Comparison of ENCODE assay signal across 13 cellular contexts in the genomic region with DNA sequence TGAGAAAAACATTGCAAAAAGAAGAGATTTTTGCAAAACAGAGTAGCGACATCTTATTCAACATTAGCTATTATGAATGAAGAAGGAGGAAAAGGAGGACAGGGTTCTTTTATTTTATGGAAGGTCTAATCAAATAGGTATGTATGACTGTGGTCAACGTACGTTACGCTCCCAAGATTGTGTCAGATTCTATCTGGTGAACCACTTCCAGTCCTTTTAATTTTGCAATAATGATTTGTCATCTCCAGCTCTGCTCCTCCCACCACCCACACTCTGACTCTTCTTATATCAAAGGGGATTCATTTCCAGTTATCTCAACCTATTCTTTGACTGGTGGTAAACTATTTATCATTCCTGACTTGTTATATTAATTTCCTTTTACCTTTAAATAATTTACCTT.
DNase-seq lines count a peak whose midpoint lies in the region; FAIRE-seq and TF ChIP-seq lines count a peak whose summit lies in the region.
"Had no signal": no experiment of that assay in that cellular context is flagged by ENCODE, and none has a peak within 500 bp of the region (broad histone marks: within the 10 kb centered on the region; RNA-seq: fewer than 3 reads in every experiment).

No MANE protein-coding gene starts in this region.

- no peak overlapping the region for H3K27ac ChIP-seq in SK-N-SH (ENCODE audit: low read depth in 2 of 2, low read length in 1 of 2)
- H3K27ac ChIP-seq in small intestine (ENCODE audit: low read depth in 1 of 2, low read length in 1 of 2): no peak overlapping the region

- H3K27me3 ChIP-seq in SK-N-SH (ENCODE audit: insufficient read depth) (no peaks in the 10 kb centered on the region), small intestine (ENCODE audit: control insufficient read depth in 2 of 2, insufficient read depth in 2 of 2, low read length in 2 of 2) (no peaks in the 10 kb centered on the region)

- no peaks in the 10 kb centered on the region for H3F3A ChIP-seq in SK-N-SH (replicated peaks; ENCODE audit: insufficient read depth)

- H3K9me3 ChIP-seq in SK-N-SH (no peaks in the 10 kb centered on the region), small intestine (ENCODE audit: control insufficient read depth, low read depth) (no peaks in the 10 kb centered on the region)

- no peak overlapping the region for H3K9ac ChIP-seq in SK-N-SH

- 79% methylated on average over 4 of the region's 4 CpGs for WGBS in SK-N-SH (ENCODE audit: low lambda C conversion rate)
- 80 to 90% (median 88%) methylated on average over 4 of the region's 4 CpGs for WGBS in small intestine, 3 donors

- H2AFZ ChIP-seq in SK-N-SH (ENCODE audit: low read depth): no peak overlapping the region

- CTCF ChIA-PET in SK-N-SH (lab: Yijun Ruan, JAX): interaction anchor here (0.6 to 1.3 kb wide), 7 partner anchors 12 to 1690 kb away, joined by 3 to 4 read pairs (median 3); no protein-coding TSS in a partner anchor

- H3K79me2 ChIP-seq in SK-N-SH (ENCODE audit: insufficient read depth): no peaks in the 10 kb centered on the region

- no peak overlapping the region for H3K4me3 ChIP-seq in AG10803 (ENCODE audit: low read length)
- no peak overlapping the region for H3K4me3 ChIP-seq in SK-N-SH (ENCODE audit: low read depth in 2 of 2, low read length in 1 of 2)
- H3K4me3 ChIP-seq in small intestine (ENCODE audit: low read depth in 1 of 2, low read length in 2 of 2): no peak overlapping the region

- H3K4me2 ChIP-seq in SK-N-SH: no peak overlapping the region

- H3K4me1 ChIP-seq in SK-N-SH (ENCODE audit: control insufficient read depth in 1 of 2, insufficient read depth in 2 of 2, low read depth in 1 of 2, low read length in 1 of 2) (no peaks in the 10 kb centered on the region; a peak in 2 of 4 replicates), small intestine (ENCODE audit: control insufficient read depth in 2 of 2, insufficient read depth in 1 of 2, low read depth in 1 of 2, low read length in 1 of 2) (no peaks in the 10 kb centered on the region)

- DNase-seq in AG10803 (ENCODE audit: low read depth) (peak; percentile 50), M059J (ENCODE audit: low read depth) (peak; percentile 46), amniotic epithelial cell (ENCODE audit: low read depth) (peak; percentile 96), hepatic stellate cell (ENCODE audit: low spot score) (peak; percentile 4), SK-N-SH (no peak), small intestine (no peak), LoVo (ENCODE audit: low spot score) (no peak), NCI-H2171 (lab: John Stamatoyannopoulos, UW) (no peak)
- DNase-seq: activated CD4-positive, CD25-positive, alpha-beta regulatory T cell treated with anti-CD3 and anti-CD28 coated beads, Interleukin-2, amount 50 U/mL, for 72 hours; cortex of kidney; NCI-H1092 treated with DMSO at 0.1 percent for 48 hours; nucleus accumbens had no signal

- H3K36me3 ChIP-seq in SK-N-SH (replicated peaks in 1 of 2; ENCODE audit: control insufficient read depth in 1 of 2, insufficient read depth in 2 of 2, low read length in 1 of 2) (no peaks in the 10 kb centered on the region), small intestine (ENCODE audit: control insufficient read depth in 2 of 2, insufficient read depth in 2 of 2, low read length in 2 of 2) (peaks cover 0 to 2% of the 10 kb centered on the region in 2 donors)

- FAIRE-seq in small intestine (lab: Jason Lieb, UNC): no peak
- FAIRE-seq: HTR-8/SVneo had no signal

- no peaks in the 10 kb centered on the region for H4K20me1 ChIP-seq in SK-N-SH (ENCODE audit: insufficient read depth)

- TF ChIP-seq CTCF in AG10803 (conservative IDR thresholded peaks at IDR 0.05; ENCODE audit: low read length) (no peak), SK-N-SH (IDR thresholded peaks at IDR 0.05) (no peak)

- TF ChIP-seq RAD21 in SK-N-SH (IDR thresholded peaks at IDR 0.05; ENCODE audit: low read length): no peak

- POLR2A ChIA-PET in SK-N-SH (lab: Yijun Ruan, JAX): no interaction called here

- TF ChIP-seq EP300 in SK-N-SH (IDR thresholded peaks at IDR 0.05; ENCODE audit: borderline replicate concordance in 1 of 2, low read depth in 1 of 2, low read length in 1 of 2): no peak

- no peaks in the 10 kb centered on the region for H3K9me2 ChIP-seq in SK-N-SH

TF ChIP-seq in SK-N-SH, 30 proteins besides CTCF, POLR2A, EP300 and RAD21:
- no peak for TF ChIP-seq FOSL2 (IDR thresholded peaks at IDR 0.05; ENCODE audit: borderline replicate concordance, low read depth)
- TF ChIP-seq NFIC (IDR thresholded peaks at IDR 0.05; ENCODE audit: borderline replicate concordance): no peak
- no peak for TF ChIP-seq NRF1 (IDR thresholded peaks at IDR 0.05; ENCODE audit: low read depth, low read length)
- no peak for TF ChIP-seq ELF1 (IDR thresholded peaks at IDR 0.05)
- TF ChIP-seq RXRA (IDR thresholded peaks at IDR 0.05; ENCODE audit: borderline replicate concordance, low read depth): no peak
- TF ChIP-seq RCOR1 (IDR thresholded peaks at IDR 0.05; ENCODE audit: low read length): no peak
- no peak for TF ChIP-seq GATA2 (CRISPR knock-in tag; IDR thresholded peaks at IDR 0.05)
TF ChIP-seq in SK-N-SH: peak in this region for 0.

Comparison
In these comparisons a context has a peak if more than half of its experiments do, and no peak if none do; other contexts are left out.
1. DNase-seq: peak in AG10803 (single experiment), M059J (single experiment), amniotic epithelial cell (single experiment) and hepatic stellate cell (single experiment); none in SK-N-SH (single experiment), small intestine (single experiment), LoVo (single experiment) and NCI-H2171 (single experiment).